Comparison of ENCODE assay signal across 9 cellular contexts in the genomic region with DNA sequence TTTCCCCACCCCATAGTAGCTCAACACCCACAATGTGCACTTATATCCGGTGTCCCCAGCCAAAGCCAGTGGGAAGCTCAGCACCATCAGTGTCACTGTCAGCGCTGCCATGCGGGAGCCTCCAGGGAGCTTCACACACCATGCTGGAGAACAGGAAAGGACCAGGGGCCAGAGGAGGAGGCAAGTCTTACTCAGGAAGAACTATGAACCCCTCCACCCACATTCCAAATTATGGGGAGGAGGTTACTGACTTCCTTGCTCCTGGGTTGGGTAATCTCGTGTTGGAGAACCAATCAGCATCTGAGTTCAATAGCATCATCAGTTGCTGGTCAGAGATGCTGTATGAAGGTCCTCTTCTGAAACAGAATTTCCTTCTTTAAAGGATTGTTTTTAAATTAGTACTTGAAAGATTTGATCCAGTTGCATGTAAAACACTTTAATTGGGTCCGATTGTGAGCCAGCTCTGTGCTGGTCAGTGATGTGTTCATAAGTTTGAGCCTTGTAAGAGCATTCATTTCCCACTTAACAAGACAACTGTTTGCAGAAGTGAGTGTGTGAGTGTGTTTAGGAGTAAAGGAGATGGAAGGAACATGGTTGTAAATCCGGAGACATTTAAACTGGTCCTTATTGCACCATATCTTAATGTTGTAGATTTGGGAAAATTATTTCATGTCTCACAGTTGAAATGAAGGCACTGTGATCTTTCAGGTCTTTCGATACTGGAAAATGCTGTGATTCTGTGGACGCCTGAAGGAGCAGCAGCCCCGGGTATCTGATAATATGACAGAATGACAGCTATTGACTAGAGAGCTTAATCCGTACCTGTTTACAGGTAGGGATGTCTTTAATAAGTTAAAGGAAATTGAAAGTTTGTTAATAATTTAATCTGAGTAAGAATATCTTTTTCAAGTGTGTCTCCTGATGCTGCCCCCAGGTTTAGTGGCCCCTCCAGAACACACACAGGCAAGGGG. TPM values are rescaled to one million over a fixed set of nuclear protein-coding genes. Genes with fewer than 3 reads are reported as not detected.
DNase-seq lines count a peak whose midpoint lies in the region; ATAC-seq and TF ChIP-seq lines count a peak whose summit lies in the region.
"Not testable (repeated sequence)": the region's sequence is repeated elsewhere in the genome, so short reads cannot be mapped to it uniquely, and the experiment has no call there.
"Had no signal": no experiment of that assay in that cellular context is flagged by ENCODE, and none has a peak within 500 bp of the region (broad histone marks: within the 10 kb centered on the region; RNA-seq: fewer than 3 reads in every experiment).

No MANE protein-coding gene starts in this region.

- not testable (repeated sequence) for H3K79me2 ChIP-seq in SU-DHL-6 (ENCODE audit: insufficient read depth, low read length)

- H3K4me3 ChIP-seq in GM12864 (ENCODE audit: low read depth, low read length): peak overlapping the region; percentile 41
- not testable (repeated sequence) for H3K4me3 ChIP-seq in SU-DHL-6 (ENCODE audit: insufficient read depth, low read length, poor library complexity, severe bottlenecking); lung; upper lobe of left lung

- not testable (repeated sequence) for H3K9ac ChIP-seq in SU-DHL-6 (ENCODE audit: low read length)

- H3K27me3 ChIP-seq in SU-DHL-6 (ENCODE audit: low read length); lung (ENCODE audit: control insufficient read depth, insufficient read depth); upper lobe of left lung: not testable (repeated sequence)

- H3K27ac ChIP-seq in SU-DHL-6 (ENCODE audit: low read depth, low read length) (0 out of 2 replicates have a peak overlapping the region, but pooled peaks have one; percentile 10), lung (ENCODE audit: low read depth in 1 of 2, low read length in 1 of 2) (peak overlapping the region in 1 of 2 donors; percentile 90), upper lobe of left lung (peak overlapping the region; percentile 35 to 83 (median 67))

- H3F3A ChIP-seq in SU-DHL-6 (ENCODE audit: insufficient read depth): not testable (repeated sequence)

- not testable (repeated sequence) for TF ChIP-seq EP300 in upper lobe of left lung (IDR thresholded peaks at IDR 0.05)

- 40 to 41% methylated on average over 10 of the region's 10 CpGs for WGBS in lung, 2 donors
- 37 to 54% methylated on average over 8 to 9 of the region's 10 CpGs for WGBS in upper lobe of left lung, 2 donors

- H3K9me3 ChIP-seq in SU-DHL-6 (ENCODE audit: insufficient read depth, low read length): peaks cover 11% of the 10 kb centered on the region; the same call in 1 of the 2 replicates
- not testable (repeated sequence) for H3K9me3 ChIP-seq in lung (ENCODE audit: control insufficient read depth in 2 of 2, insufficient read depth in 1 of 2, low read length in 1 of 2); upper lobe of left lung

- H2AFZ ChIP-seq in SU-DHL-6 (ENCODE audit: low read depth, low read length, severe bottlenecking): peak overlapping the region; percentile 61

- not testable (repeated sequence) for H3K36me3 ChIP-seq in SU-DHL-6 (ENCODE audit: low read length); lung (ENCODE audit: control insufficient read depth in 2 of 2, insufficient read depth in 2 of 2, low read length in 2 of 2); upper lobe of left lung

- not testable (repeated sequence) for TF ChIP-seq CTCF in GM12864 (IDR thresholded peaks at IDR 0.05; ENCODE audit: low read depth, low read length, missing control alignments); SU-DHL-6 (IDR thresholded peaks at IDR 0.05; ENCODE audit: insufficient read depth, low read length, poor library complexity, severe bottlenecking); lung (IDR thresholded peaks at IDR 0.05; ENCODE audit: control extremely low read depth, extremely low read depth); upper lobe of left lung (IDR thresholded peaks at IDR 0.05)

- H3K4me1 ChIP-seq in lung (ENCODE audit: control insufficient read depth in 2 of 2, insufficient read depth in 2 of 2, low read length in 2 of 2); upper lobe of left lung: not testable (repeated sequence)

- H3K4me2 ChIP-seq in SU-DHL-6 (ENCODE audit: low read depth, low read length, poor library complexity, severe bottlenecking): peak overlapping the region; percentile 40

- not testable (repeated sequence) for H3K9me2 ChIP-seq in SU-DHL-6 (replicated peaks; ENCODE audit: insufficient read depth, low read length)

- TF ChIP-seq POLR2A in upper lobe of left lung (IDR thresholded peaks at IDR 0.05): peak in 1 of 4 donors; percentile 55

- peak; percentile 62 for DNase-seq in GM12864 (ENCODE audit: low read depth)
- DNase-seq in lung (ENCODE audit: low spot score); upper lobe of left lung: not testable (repeated sequence)

- peak; percentile 97 for ATAC-seq in GM19395 (IDR thresholded peaks at IDR 0.05; ENCODE audit: unreplicated experiment)
- ATAC-seq in HG02642 (IDR thresholded peaks at IDR 0.05; ENCODE audit: poor library complexity, unreplicated experiment): peak; percentile 98
- ATAC-seq in HG03469 (IDR thresholded peaks at IDR 0.05; ENCODE audit: unreplicated experiment): peak; percentile 72
- ATAC-seq in esophagus mucosa: peak; percentile 89
- ATAC-seq in lung (ENCODE audit: insufficient read depth, low FRiP score): peak; percentile 88
- ATAC-seq in upper lobe of left lung (ENCODE audit: low FRiP score in 2 of 2): peak; percentile 95 to 96

- H4K20me1 ChIP-seq in SU-DHL-6 (ENCODE audit: low read depth, low read length): not testable (repeated sequence)

RNA-seq across cellular contexts. Expression of gene HLA-DRA, which starts 34.0 kb away (rescaled TPM):
- total RNA-seq in esophagus mucosa (38.7 TPM), lung (100 to 1,000 TPM; 421 to 991 TPM), upper lobe of left lung (1,000 to 10,000 TPM in 3 of 6 donors, 100 to 1,000 TPM in 3; 202 to 2,231 (median 1,304) TPM)
- 1,000 to 10,000 TPM in 1 of 2 donors, 100 to 1,000 TPM in 1; 760 to 1,160 TPM for polyA plus RNA-seq in lung
- total RNA-seq: bronchial epithelial cell had no signal

RNA-seq across cellular contexts. Expression of gene HLA-DRB5, which starts 56.4 kb away (rescaled TPM):
- total RNA-seq in esophagus mucosa (not detected), lung (1 to 10 TPM; 1.1 to 6.4 TPM), upper lobe of left lung (100 to 1,000 TPM in 3 of 6 donors, 10 to 100 TPM in 2, 1 to 10 TPM in 1; 7.3 to 329 (median 143) TPM)
- polyA plus RNA-seq in lung: 10 to 100 TPM in 1 of 2 donors, 1 to 10 TPM in 1; 1.6 to 18.2 TPM
- total RNA-seq: bronchial epithelial cell had no signal
